ENCODE assay signal across 19 cellular contexts in the genomic region with DNA sequence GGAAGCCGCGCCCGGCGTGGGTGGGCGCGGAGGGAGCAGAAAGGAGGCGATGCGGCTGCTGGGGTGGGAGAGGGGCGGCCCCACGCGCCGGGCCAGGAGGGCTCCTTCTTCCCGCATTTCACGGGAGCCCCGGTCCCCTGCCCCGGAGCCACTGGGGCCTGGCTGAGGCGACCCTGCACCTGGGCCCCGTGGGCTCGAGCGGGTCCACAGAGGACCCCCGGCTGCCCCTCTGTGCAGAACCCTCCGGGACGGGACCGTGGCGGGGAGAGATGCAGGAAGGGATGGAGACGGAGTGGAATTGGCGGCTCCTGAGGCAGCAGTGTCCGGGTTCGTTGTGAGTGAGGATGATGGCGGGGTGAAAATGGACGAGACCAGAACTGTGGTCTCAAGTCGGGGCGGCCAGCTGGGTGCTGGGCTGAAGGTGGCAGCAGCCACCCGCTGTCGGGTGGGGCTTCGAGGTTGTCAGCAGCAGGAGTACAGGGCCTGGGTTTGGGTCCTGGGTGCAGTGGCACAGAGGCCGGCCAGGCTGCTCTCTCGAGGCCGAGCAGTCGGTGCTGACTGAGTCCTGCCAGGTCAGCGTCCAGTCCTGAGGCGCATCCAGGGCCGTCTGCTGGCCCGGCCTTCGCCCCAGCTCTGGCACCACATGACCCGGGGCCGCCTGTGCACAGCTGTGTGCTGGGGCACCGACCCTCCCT.
DNase-seq lines count a peak whose midpoint lies in the region; ATAC-seq and TF ChIP-seq lines count a peak whose summit lies in the region.
"Had no signal": no experiment of that assay in that cellular context is flagged by ENCODE, and none has a peak within 500 bp of the region (broad histone marks: within the 10 kb centered on the region; RNA-seq: fewer than 3 reads in every experiment).

No MANE protein-coding gene starts in this region.

- no peaks in the 10 kb centered on the region for H3K36me3 Mint-ChIP-seq in activated CD4-positive, alpha-beta T cell treated with anti-CD3 and anti-CD28 coated beads, Interleukin-2, amount 10 ng/mL, durations not matched to agents 24 days and 14 days (ENCODE audit: low read depth)
- no peaks in the 10 kb centered on the region for H3K36me3 Mint-ChIP-seq in stimulated activated memory B cell treated with anti-CD40 and anti-IgM and Interleukin-4, amounts not matched to agents 10 μg/mL and 1 μg/mL and 100 μg/mL, for 72 hours

- peak; percentile 44 for ATAC-seq in stimulated activated memory B cell treated with anti-CD40 and anti-IgM and Interleukin-4, amounts not matched to agents 10 μg/mL and 1 μg/mL and 100 μg/mL, for 72 hours
- ATAC-seq in GM21717 (IDR thresholded peaks at IDR 0.05; ENCODE audit: unreplicated experiment) = no peak

- no peak overlapping the region for H3K27ac Mint-ChIP-seq in activated CD4-positive, alpha-beta T cell treated with anti-CD3 and anti-CD28 coated beads, Interleukin-2, amount 10 ng/mL, durations not matched to agents 24 days and 14 days
- no peak overlapping the region for H3K27ac Mint-ChIP-seq in stimulated activated memory B cell treated with anti-CD40 and anti-IgM and Interleukin-4, amounts not matched to agents 10 μg/mL and 1 μg/mL and 100 μg/mL, for 72 hours
- H3K27ac Mint-ChIP-seq: CD4-positive, alpha-beta T cell had no signal

- peaks cover 7% of the 10 kb centered on the region for H3K4me1 Mint-ChIP-seq in activated CD4-positive, alpha-beta T cell treated with anti-CD3 and anti-CD28 coated beads, Interleukin-2, amount 10 ng/mL, durations not matched to agents 24 days and 14 days
- H3K4me1 Mint-ChIP-seq in stimulated activated memory B cell treated with anti-CD40 and anti-IgM and Interleukin-4, amounts not matched to agents 10 μg/mL and 1 μg/mL and 100 μg/mL, for 72 hours = no peaks in the 10 kb centered on the region

- DNase-seq in activated CD4-positive, alpha-beta T cell treated with anti-CD3 and anti-CD28 coated beads, Interleukin-2, amount 10 ng/mL, durations not matched to agents 24 days and 14 days = peak; percentile 34
- DNase-seq in activated CD4-positive, alpha-beta T cell treated with anti-CD3 and anti-CD28 coated beads, Interleukin-2, amount 50 U/mL, for 1 hour = no peak
- DNase-seq in left ventricle myocardium inferior = no peak
- no peak for DNase-seq in occipital lobe (lab: John Stamatoyannopoulos, UW)
- DNase-seq in MV-4-11 (lab: John Stamatoyannopoulos, UW) = no peak
- DNase-seq: 8988T; BE2C; CD4-positive, alpha-beta T cell; KG1; NCI-H1092; NCI-H146; NCI-H2081; NCI-H510A treated with DMSO at 0.1 percent for 48 hours; NCI-H82; PC-9; SHP77 had no signal

- no peaks in the 10 kb centered on the region for H3K27me3 ChIP-seq in left ventricle myocardium inferior (ENCODE audit: low read depth)
- H3K27me3 ChIP-seq: BE2C had no signal

- peaks cover 51% of the 10 kb centered on the region for H3K36me3 ChIP-seq in KOPT-K1 (ENCODE audit: insufficient read depth, low read length)
- no peaks in the 10 kb centered on the region for H3K36me3 ChIP-seq in left ventricle myocardium inferior
- H3K36me3 ChIP-seq: BE2C had no signal

- H3K27ac ChIP-seq in KOPT-K1 (ENCODE audit: low read depth, low read length, poor library complexity, severe bottlenecking) (peak overlapping the region; percentile 92), left ventricle myocardium inferior (replicated peaks) (peak overlapping the region; percentile 87)
- H3K27ac ChIP-seq: PC-9 had no signal

- H3K9me3 ChIP-seq in KOPT-K1 (ENCODE audit: insufficient read depth, low read length, poor library complexity, severe bottlenecking) (peaks cover 23% of the 10 kb centered on the region), left ventricle myocardium inferior (replicated peaks) (no peaks in the 10 kb centered on the region)
- H3K9me3 ChIP-seq: BE2C had no signal

- no peak overlapping the region for H3K4me3 ChIP-seq in left ventricle myocardium inferior
- H3K4me3 ChIP-seq: PC-9 had no signal

- no peak for TF ChIP-seq CTCF in left ventricle myocardium inferior (IDR thresholded peaks at IDR 0.05; ENCODE audit: borderline replicate concordance)

- H3K4me3 Mint-ChIP-seq in activated CD4-positive, alpha-beta T cell treated with anti-CD3 and anti-CD28 coated beads, Interleukin-2, amount 10 ng/mL, durations not matched to agents 24 days and 14 days = no peak overlapping the region
- H3K4me3 Mint-ChIP-seq in stimulated activated memory B cell treated with anti-CD40 and anti-IgM and Interleukin-4, amounts not matched to agents 10 μg/mL and 1 μg/mL and 100 μg/mL, for 72 hours = no peak overlapping the region
- H3K4me3 Mint-ChIP-seq: CD4-positive, alpha-beta T cell had no signal

- H3K9me3 Mint-ChIP-seq in activated CD4-positive, alpha-beta T cell treated with anti-CD3 and anti-CD28 coated beads, Interleukin-2, amount 10 ng/mL, durations not matched to agents 24 days and 14 days = no peaks in the 10 kb centered on the region
- no peaks in the 10 kb centered on the region for H3K9me3 Mint-ChIP-seq in stimulated activated memory B cell treated with anti-CD40 and anti-IgM and Interleukin-4, amounts not matched to agents 10 μg/mL and 1 μg/mL and 100 μg/mL, for 72 hours
- H3K9me3 Mint-ChIP-seq: CD4-positive, alpha-beta T cell had no signal

- no peaks in the 10 kb centered on the region for H3K27me3 Mint-ChIP-seq in activated CD4-positive, alpha-beta T cell treated with anti-CD3 and anti-CD28 coated beads, Interleukin-2, amount 10 ng/mL, durations not matched to agents 24 days and 14 days
- peaks cover 5% of the 10 kb centered on the region for H3K27me3 Mint-ChIP-seq in stimulated activated memory B cell treated with anti-CD40 and anti-IgM and Interleukin-4, amounts not matched to agents 10 μg/mL and 1 μg/mL and 100 μg/mL, for 72 hours
- H3K27me3 Mint-ChIP-seq: CD4-positive, alpha-beta T cell had no signal

- H3K4me1 ChIP-seq in left ventricle myocardium inferior = peaks cover 49% of the 10 kb centered on the region
- H3K4me1 ChIP-seq: BE2C had no signal

- intact Hi-C loops in activated CD4-positive, alpha-beta T cell treated with anti-CD3 and anti-CD28 coated beads, Interleukin-2, amount 10 ng/mL, durations not matched to agents 24 days and 14 days (cut with micrococcal nuclease) = no loop called here
- intact Hi-C loops in left ventricle myocardium inferior (cut with micrococcal nuclease) = no loop called here
